ENCODE assay signal across 8 cellular contexts in the genomic region with DNA sequence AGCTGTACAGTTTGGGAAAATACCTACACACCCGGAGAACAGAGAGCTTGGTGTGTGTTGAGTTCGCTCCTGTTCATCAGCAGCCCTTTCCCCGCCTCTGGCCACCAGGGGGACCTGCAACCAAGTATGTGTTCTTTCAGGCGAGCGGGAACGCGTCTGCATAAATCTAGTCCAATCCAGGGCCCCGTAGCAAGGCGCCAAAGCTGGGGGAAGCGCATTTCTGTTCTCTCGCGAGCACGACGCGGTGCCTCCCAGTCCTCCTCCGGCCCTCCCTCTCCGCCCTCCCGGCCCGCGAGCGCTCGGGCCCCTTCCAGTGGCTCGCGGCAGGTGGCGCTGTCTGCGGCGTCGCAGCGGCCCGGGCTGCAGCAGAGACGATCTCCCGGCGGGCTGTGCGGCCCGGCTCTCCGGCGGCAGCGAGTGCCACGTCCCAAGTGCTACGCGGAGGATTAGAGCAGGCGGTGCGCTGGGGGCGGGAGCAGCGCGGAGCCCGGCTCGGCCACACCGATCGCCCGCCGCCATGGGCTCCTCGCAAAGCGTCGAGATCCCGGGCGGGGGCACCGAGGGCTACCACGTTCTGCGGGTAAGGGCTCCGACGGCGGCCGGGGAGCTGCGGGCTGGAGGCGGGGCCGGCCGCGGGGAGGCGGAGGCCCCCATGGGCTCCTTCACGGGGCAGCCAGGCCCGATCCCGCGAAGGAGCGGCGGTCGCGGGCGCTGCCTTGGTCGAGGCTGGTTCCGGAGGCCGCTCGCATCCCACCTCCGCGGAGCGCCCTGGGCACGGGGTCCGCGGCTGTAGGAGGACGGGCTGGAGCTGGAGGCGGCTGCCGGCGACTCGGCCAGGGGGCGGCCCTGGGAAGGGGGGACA. TPM values are rescaled to one million over a fixed set of nuclear protein-coding genes. Genes with fewer than 3 reads are reported as not detected.
DNase-seq lines count a peak whose midpoint lies in the region; ATAC-seq and TF ChIP-seq lines count a peak whose summit lies in the region.

A gene (plus strand): TSS at position 430 of the 862 bp plus-strand sequence. CDS start 88 bp downstream, at position 518.

- peaks cover 18% of the 10 kb centered on the region for H3K9me3 Mint-ChIP-seq in T-helper 2 cell treated with Interferon-gamma antibody and Interleukin-4, amounts not matched to agents 5 μg/mL and 100 μg/mL, for 36 hours

- peak within 1 kb of the TSS; percentile 91 for H3K27ac Mint-ChIP-seq in T-helper 2 cell treated with Interferon-gamma antibody and Interleukin-4, amounts not matched to agents 5 μg/mL and 100 μg/mL, for 36 hours

- WGBS in right cardiac atrium, result under 1% methylated on average over 95 of the region's 95 CpGs

- H3K9me3 ChIP-seq in ascending aorta, result no peaks in the 10 kb centered on the region
- H3K9me3 ChIP-seq in right cardiac atrium (ENCODE audit: control insufficient read depth, low read length), result no peaks in the 10 kb centered on the region
- H3K9me3 ChIP-seq in vagina, result no peaks in the 10 kb centered on the region

- H3K4me1 ChIP-seq in ascending aorta (peaks cover 3 to 21% of the 10 kb centered on the region in 2 donors), right cardiac atrium (ENCODE audit: control insufficient read depth, insufficient read depth, low read length) (no peaks in the 10 kb centered on the region), vagina (peaks cover 33% of the 10 kb centered on the region)

- peak within 1 kb of the TSS; percentile 91 to 100 for H3K4me3 ChIP-seq in ascending aorta
- peak within 1 kb of the TSS; percentile 70 for H3K4me3 ChIP-seq in right cardiac atrium (ENCODE audit: low read length)
- peak within 1 kb of the TSS; percentile 65 to 82 for H3K4me3 ChIP-seq in vagina

- H3K27me3 Mint-ChIP-seq in T-helper 2 cell treated with Interferon-gamma antibody and Interleukin-4, amounts not matched to agents 5 μg/mL and 100 μg/mL, for 36 hours (ENCODE audit: low read depth), result no peaks in the 10 kb centered on the region

- peaks cover 18% of the 10 kb centered on the region for H3K36me3 Mint-ChIP-seq in T-helper 2 cell treated with Interferon-gamma antibody and Interleukin-4, amounts not matched to agents 5 μg/mL and 100 μg/mL, for 36 hours (ENCODE audit: low read depth)

- TF ChIP-seq POLR2A in GM18505 (IDR thresholded peaks at IDR 0.05; ENCODE audit: borderline replicate concordance, extremely low read depth, insufficient read depth, insufficient read length) (peak; percentile 81), vagina (IDR thresholded peaks at IDR 0.05) (peak in 1 of 2 donors; percentile 48)

- H3K27me3 ChIP-seq in ascending aorta (no peaks in the 10 kb centered on the region), right cardiac atrium (ENCODE audit: control insufficient read depth, insufficient read depth) (no peaks in the 10 kb centered on the region), vagina (no peaks in the 10 kb centered on the region)

- peak within 1 kb of the TSS; percentile 96 to 100 for H3K27ac ChIP-seq in ascending aorta
- H3K27ac ChIP-seq in right cardiac atrium (ENCODE audit: low read length), result peak within 1 kb of the TSS; percentile 62
- peak within 1 kb of the TSS; percentile 85 for H3K27ac ChIP-seq in vagina

- peak; percentile 97 to 98 for DNase-seq in NCI-H1930 (lab: John Stamatoyannopoulos, UW)
- peak; percentile 98 for DNase-seq in T-helper 2 cell treated with Interferon-gamma antibody and Interleukin-4, amounts not matched to agents 5 μg/mL and 100 μg/mL, for 36 hours (ENCODE audit: low spot score)
- DNase-seq in ascending aorta (ENCODE audit: low spot score in 2 of 2), result peak; percentile 96 to 100
- DNase-seq in right cardiac atrium, result peak; percentile 99
- DNase-seq in putamen (ENCODE audit: low spot score), result peak; percentile 99
- peak in 1 of 2 donors; percentile 98 for DNase-seq in vagina (ENCODE audit: extremely low spot score in 2 of 2)

- peaks cover 34% of the 10 kb centered on the region for H3K4me1 Mint-ChIP-seq in T-helper 2 cell treated with Interferon-gamma antibody and Interleukin-4, amounts not matched to agents 5 μg/mL and 100 μg/mL, for 36 hours (ENCODE audit: low read depth)

- TF ChIP-seq CTCF in ascending aorta (IDR thresholded peaks at IDR 0.05) (peak; percentile 90 to 96 (median 95)), vagina (IDR thresholded peaks at IDR 0.05) (peak; percentile 89 to 97 (median 93))

- intact Hi-C loops in ascending aorta (cut with DNase I), result loop anchor here (1.0 to 10.0 kb wide), 9 partner anchors 44 to 1626 kb away; a partner anchor contains a TSS
- intact Hi-C loops in right cardiac atrium (cut with DNase I), result no loop called here
- intact Hi-C loops in vagina (cut with DNase I), result no loop called here

- H3K4me3 Mint-ChIP-seq in T-helper 2 cell treated with Interferon-gamma antibody and Interleukin-4, amounts not matched to agents 5 μg/mL and 100 μg/mL, for 36 hours, result peak within 1 kb of the TSS; percentile 89

- ATAC-seq in GM18505 (IDR thresholded peaks at IDR 0.05; ENCODE audit: unreplicated experiment), result peak; percentile 88
- peak; percentile 89 for ATAC-seq in HG02973 (IDR thresholded peaks at IDR 0.05; ENCODE audit: unreplicated experiment)
- ATAC-seq in right cardiac atrium, result peak; percentile 98

- no peaks in the 10 kb centered on the region for H3K36me3 ChIP-seq in ascending aorta
- H3K36me3 ChIP-seq in vagina, result no peaks in the 10 kb centered on the region

RNA-seq across cellular contexts. Expression of the gene that starts here (rescaled TPM):
- total RNA-seq in ascending aorta (21.5 TPM), right cardiac atrium (10 to 100 TPM; 67.0 to 74.7 (median 69.2) TPM), vagina (18.2 TPM)
- polyA plus RNA-seq in right cardiac atrium, result 39.5 TPM
